In genomic region chr2:172083725-172084483, GRCh38 we compare ENCODE assay signal across 1 cellular context.
TF ChIP-seq lines count a peak whose summit lies in the region.

No MANE protein-coding gene starts in this region.

TF ChIP-seq in K562, 482 proteins besides CTCF, POLR2A, EP300 and RAD21:
- TF ChIP-seq CREBBP (IDR thresholded peaks at IDR 0.05; ENCODE audit: low read depth, low read length) (no peak), ETV1 (tag; conservative IDR thresholded peaks at IDR 0.05; ENCODE audit: low read depth) (no peak), ZNF592 (IDR thresholded peaks at IDR 0.05) (peak; percentile 78; the same call in 1 of the 2 replicates), CBX5 (IDR thresholded peaks at IDR 0.05; ENCODE audit: borderline replicate concordance, low read depth) (0 out of 2 replicates have a peak, but pooled peaks have one; percentile 14), CEBPZ (IDR thresholded peaks at IDR 0.05; ENCODE audit: borderline replicate concordance, low read depth, low read length) (0 out of 2 replicates have a peak, but pooled peaks have one; percentile 16), CREB1 (IDR thresholded peaks at IDR 0.05) (peak; percentile 29; the same call in 1 of the 2 replicates), CREB1 (CRISPR knock-in tag; IDR thresholded peaks at IDR 0.05) (no peak; the same call in 1 of the 2 replicates), RFX5 (IDR thresholded peaks at IDR 0.05; ENCODE audit: low read depth, low read length) (peak; percentile 90), SMC3 (conservative IDR thresholded peaks at IDR 0.05; ENCODE audit: insufficient read depth, low read depth, low read length) (0 out of 2 replicates have a peak, but pooled peaks have one; percentile 17), GATAD2A (IDR thresholded peaks at IDR 0.05) (0 out of 2 replicates have a peak, but pooled peaks have one; percentile 16), TARDBP (IDR thresholded peaks at IDR 0.05) (0 out of 2 replicates have a peak, but pooled peaks have one; percentile 16), PHB2 (IDR thresholded peaks at IDR 0.05; ENCODE audit: low read depth) (no peak), GTF2B (IDR thresholded peaks at IDR 0.05; ENCODE audit: extremely low read depth, insufficient read length) (no peak), ELF2 (CRISPR knock-in tag; IDR thresholded peaks at IDR 0.05) (no peak), ZFP36 (IDR thresholded peaks at IDR 0.05; ENCODE audit: low read depth, low read length, partially characterized antibody) (peak; percentile 48), ID3 (CRISPR knock-in tag; IDR thresholded peaks at IDR 0.05) (no peak), ID3 (tag; IDR thresholded peaks at IDR 0.05) (peak; percentile 41; the same call in 1 of the 2 replicates), RB1 (IDR thresholded peaks at IDR 0.05; ENCODE audit: low read depth) (peak; percentile 37; the same call in 1 of the 2 replicates), NR2C2 (CRISPR knock-in tag; IDR thresholded peaks at IDR 0.05) (no peak), NR2C2 (tag; IDR thresholded peaks at IDR 0.05) (peak; percentile 25; the same call in 1 of the 2 replicates), CREM (IDR thresholded peaks at IDR 0.05; ENCODE audit: low read depth) (peak; percentile 54; the same call in 1 of the 2 replicates), CHD4 (IDR thresholded peaks at IDR 0.05; ENCODE audit: insufficient read depth, insufficient replicate concordance, low read depth, low read length, poor library complexity, severe bottlenecking) (peak; percentile 11), CSDE1 (IDR thresholded peaks at IDR 0.05) (0 out of 4 replicates have a peak, but pooled peaks of 1 of the 2 experiments have one; percentile 18), RCOR1 (IDR thresholded peaks at IDR 0.05; ENCODE audit: borderline replicate concordance in 1 of 2, low read depth in 2 of 2, low read length in 2 of 2) (0 out of 4 replicates have a peak, but pooled peaks of 1 of the 2 experiments have one; percentile 33), ATF1 (CRISPR knock-in tag; IDR thresholded peaks at IDR 0.05) (no peak), ATF1 (tag; IDR thresholded peaks at IDR 0.05) (peak; percentile 74; the same call in 1 of the 2 replicates), ZC3H4 (CRISPR knock-in tag; IDR thresholded peaks at IDR 0.05; ENCODE audit: borderline replicate concordance) (0 out of 2 replicates have a peak, but pooled peaks have one; percentile 15), MYNN (IDR thresholded peaks at IDR 0.05) (0 out of 2 replicates have a peak, but pooled peaks have one; percentile 14), MYNN (CRISPR knock-in tag; IDR thresholded peaks at IDR 0.05) (no peak)
- TF ChIP-seq, protein P1, sequence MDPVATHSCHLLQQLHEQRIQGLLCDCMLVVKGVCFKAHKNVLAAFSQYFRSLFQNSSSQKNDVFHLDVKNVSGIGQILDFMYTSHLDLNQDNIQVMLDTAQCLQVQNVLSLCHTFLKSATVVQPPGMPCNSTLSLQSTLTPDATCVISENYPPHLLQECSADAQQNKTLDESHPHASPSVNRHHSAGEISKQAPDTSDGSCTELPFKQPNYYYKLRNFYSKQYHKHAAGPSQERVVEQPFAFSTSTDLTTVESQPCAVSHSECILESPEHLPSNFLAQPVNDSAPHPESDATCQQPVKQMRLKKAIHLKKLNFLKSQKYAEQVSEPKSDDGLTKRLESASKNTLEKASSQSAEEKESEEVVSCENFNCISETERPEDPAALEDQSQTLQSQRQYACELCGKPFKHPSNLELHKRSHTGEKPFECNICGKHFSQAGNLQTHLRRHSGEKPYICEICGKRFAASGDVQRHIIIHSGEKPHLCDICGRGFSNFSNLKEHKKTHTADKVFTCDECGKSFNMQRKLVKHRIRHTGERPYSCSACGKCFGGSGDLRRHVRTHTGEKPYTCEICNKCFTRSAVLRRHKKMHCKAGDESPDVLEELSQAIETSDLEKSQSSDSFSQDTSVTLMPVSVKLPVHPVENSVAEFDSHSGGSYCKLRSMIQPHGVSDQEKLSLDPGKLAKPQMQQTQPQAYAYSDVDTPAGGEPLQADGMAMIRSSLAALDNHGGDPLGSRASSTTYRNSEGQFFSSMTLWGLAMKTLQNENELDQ (CRISPR knock-in tag; IDR thresholded peaks at IDR 0.05; ENCODE audit: borderline replicate concordance): no peak
- TF ChIP-seq, protein P2, sequence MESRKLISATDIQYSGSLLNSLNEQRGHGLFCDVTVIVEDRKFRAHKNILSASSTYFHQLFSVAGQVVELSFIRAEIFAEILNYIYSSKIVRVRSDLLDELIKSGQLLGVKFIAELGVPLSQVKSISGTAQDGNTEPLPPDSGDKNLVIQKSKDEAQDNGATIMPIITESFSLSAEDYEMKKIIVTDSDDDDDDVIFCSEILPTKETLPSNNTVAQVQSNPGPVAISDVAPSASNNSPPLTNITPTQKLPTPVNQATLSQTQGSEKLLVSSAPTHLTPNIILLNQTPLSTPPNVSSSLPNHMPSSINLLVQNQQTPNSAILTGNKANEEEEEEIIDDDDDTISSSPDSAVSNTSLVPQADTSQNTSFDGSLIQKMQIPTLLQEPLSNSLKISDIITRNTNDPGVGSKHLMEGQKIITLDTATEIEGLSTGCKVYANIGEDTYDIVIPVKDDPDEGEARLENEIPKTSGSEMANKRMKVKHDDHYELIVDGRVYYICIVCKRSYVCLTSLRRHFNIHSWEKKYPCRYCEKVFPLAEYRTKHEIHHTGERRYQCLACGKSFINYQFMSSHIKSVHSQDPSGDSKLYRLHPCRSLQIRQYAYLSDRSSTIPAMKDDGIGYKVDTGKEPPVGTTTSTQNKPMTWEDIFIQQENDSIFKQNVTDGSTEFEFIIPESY (CRISPR knock-in tag; IDR thresholded peaks at IDR 0.05): peak; percentile 99
- TF ChIP-seq, protein P3, sequence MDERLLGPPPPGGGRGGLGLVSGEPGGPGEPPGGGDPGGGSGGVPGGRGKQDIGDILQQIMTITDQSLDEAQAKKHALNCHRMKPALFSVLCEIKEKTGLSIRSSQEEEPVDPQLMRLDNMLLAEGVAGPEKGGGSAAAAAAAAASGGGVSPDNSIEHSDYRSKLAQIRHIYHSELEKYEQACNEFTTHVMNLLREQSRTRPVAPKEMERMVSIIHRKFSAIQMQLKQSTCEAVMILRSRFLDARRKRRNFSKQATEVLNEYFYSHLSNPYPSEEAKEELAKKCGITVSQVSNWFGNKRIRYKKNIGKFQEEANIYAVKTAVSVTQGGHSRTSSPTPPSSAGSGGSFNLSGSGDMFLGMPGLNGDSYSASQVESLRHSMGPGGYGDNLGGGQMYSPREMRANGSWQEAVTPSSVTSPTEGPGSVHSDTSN (CRISPR knock-in tag; IDR thresholded peaks at IDR 0.05; ENCODE audit: low read depth): no peak
- TF ChIP-seq, protein P3 (tag; conservative IDR thresholded peaks at IDR 0.05; ENCODE audit: low read depth): no peak
- TF ChIP-seq, protein P4, sequence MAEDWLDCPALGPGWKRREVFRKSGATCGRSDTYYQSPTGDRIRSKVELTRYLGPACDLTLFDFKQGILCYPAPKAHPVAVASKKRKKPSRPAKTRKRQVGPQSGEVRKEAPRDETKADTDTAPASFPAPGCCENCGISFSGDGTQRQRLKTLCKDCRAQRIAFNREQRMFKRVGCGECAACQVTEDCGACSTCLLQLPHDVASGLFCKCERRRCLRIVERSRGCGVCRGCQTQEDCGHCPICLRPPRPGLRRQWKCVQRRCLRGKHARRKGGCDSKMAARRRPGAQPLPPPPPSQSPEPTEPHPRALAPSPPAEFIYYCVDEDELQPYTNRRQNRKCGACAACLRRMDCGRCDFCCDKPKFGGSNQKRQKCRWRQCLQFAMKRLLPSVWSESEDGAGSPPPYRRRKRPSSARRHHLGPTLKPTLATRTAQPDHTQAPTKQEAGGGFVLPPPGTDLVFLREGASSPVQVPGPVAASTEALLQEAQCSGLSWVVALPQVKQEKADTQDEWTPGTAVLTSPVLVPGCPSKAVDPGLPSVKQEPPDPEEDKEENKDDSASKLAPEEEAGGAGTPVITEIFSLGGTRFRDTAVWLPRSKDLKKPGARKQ (CRISPR knock-in tag; IDR thresholded peaks at IDR 0.05): peak; percentile 80; the same call in 1 of the 2 replicates
